In genomic region chrX:102651968-102652744, GRCh38 we compare ENCODE assay signal across 7 cellular contexts. TPM values are rescaled to one million over a fixed set of nuclear protein-coding genes. Genes with fewer than 3 reads are reported as not detected.
DNase-seq lines count a peak whose midpoint lies in the region; ATAC-seq and TF ChIP-seq lines count a peak whose summit lies in the region.

No MANE protein-coding gene starts in this region.

- H4K20me1 ChIP-seq in MM.1S (ENCODE audit: insufficient read depth, low read length): no peaks in the 10 kb centered on the region

- no peak overlapping the region for H3K27ac Mint-ChIP-seq in nephron progenitor cell

- H3K27me3 Mint-ChIP-seq in nephron progenitor cell (ENCODE audit: low read depth, poor library complexity): peaks cover 7% of the 10 kb centered on the region

- H3K79me2 ChIP-seq in MM.1S (ENCODE audit: low read length): no peaks in the 10 kb centered on the region

- peaks cover 49% of the 10 kb centered on the region for H3K9me3 Mint-ChIP-seq in nephron progenitor cell

- H3K9me3 ChIP-seq in MM.1S (replicated peaks; ENCODE audit: insufficient read depth, low read length): no peaks in the 10 kb centered on the region
- no peaks in the 10 kb centered on the region for H3K9me3 ChIP-seq in upper lobe of left lung

- H3K4me2 ChIP-seq in MM.1S (ENCODE audit: low read depth, low read length): peak overlapping the region; percentile 66; the same call in 1 of the 2 replicates

- H3K4me3 Mint-ChIP-seq in nephron progenitor cell: peak overlapping the region; percentile 84

- H3K36me3 ChIP-seq in MM.1S (replicated peaks; ENCODE audit: insufficient read depth, low read length) (no peaks in the 10 kb centered on the region), upper lobe of left lung (no peaks in the 10 kb centered on the region)

- peak overlapping the region; percentile 46; the same call in 1 of the 2 replicates for H3K4me3 ChIP-seq in MM.1S (ENCODE audit: low read length)
- H3K4me3 ChIP-seq in fibroblast of pulmonary artery (replicated peaks; ENCODE audit: low read depth, low read length): peak overlapping the region; percentile 53
- H3K4me3 ChIP-seq in upper lobe of left lung: peak overlapping the region; percentile 25 to 63 (median 50)

- H3K36me3 Mint-ChIP-seq in nephron progenitor cell (ENCODE audit: low read depth): peaks cover 30% of the 10 kb centered on the region

- no peaks in the 10 kb centered on the region for H3F3A ChIP-seq in MM.1S (ENCODE audit: insufficient read depth, low read length)

- ATAC-seq in GM19372 (IDR thresholded peaks at IDR 0.05; ENCODE audit: low read depth, unreplicated experiment) (peak; percentile 56), upper lobe of left lung (ENCODE audit: low FRiP score in 2 of 2) (peak; percentile 32 to 85), HG03025 (IDR thresholded peaks at IDR 0.05; ENCODE audit: low FRiP score, unreplicated experiment) (no peak)

- no peak overlapping the region for H3K27ac ChIP-seq in MM.1S (ENCODE audit: low read length)
- peak overlapping the region in 3 of 4 donors; percentile 57 to 61 (median 57) for H3K27ac ChIP-seq in upper lobe of left lung

- peak; percentile 15; the same call in 1 of the 2 replicates for TF ChIP-seq CTCF in MM.1S (IDR thresholded peaks at IDR 0.05; ENCODE audit: low read length)
- peak; percentile 52 for TF ChIP-seq CTCF in fibroblast of pulmonary artery (IDR thresholded peaks at IDR 0.05; ENCODE audit: low read length, missing control alignments)
- TF ChIP-seq CTCF in nephron progenitor cell (IDR thresholded peaks at IDR 0.05): peak; percentile 45
- TF ChIP-seq CTCF in upper lobe of left lung (IDR thresholded peaks at IDR 0.05): peak; percentile 18 to 48 (median 34)

- H3K27me3 ChIP-seq in MM.1S (replicated peaks; ENCODE audit: insufficient read depth, low read length) (no peaks in the 10 kb centered on the region), upper lobe of left lung (no peaks in the 10 kb centered on the region)

- no peak for TF ChIP-seq POLR2A in upper lobe of left lung (IDR thresholded peaks at IDR 0.05)

- no peak overlapping the region for H3K9ac ChIP-seq in MM.1S (ENCODE audit: low read length)

- DNase-seq in MM.1S (no peak), activated T-helper 1 cell treated with Interleukin-2 at 50 U/mL for 16 hours (ENCODE audit: low read depth) (peak; percentile 29), fibroblast of pulmonary artery (ENCODE audit: low read depth) (peak; percentile 56), nephron progenitor cell (peak; percentile 19), upper lobe of left lung (no peak)

- H3K4me1 Mint-ChIP-seq in nephron progenitor cell: peaks cover 12% of the 10 kb centered on the region

- no peaks in the 10 kb centered on the region for H3K4me1 ChIP-seq in MM.1S (ENCODE audit: low read length)
- peaks cover 0 to 2% (median 0%) of the 10 kb centered on the region in 4 donors for H3K4me1 ChIP-seq in upper lobe of left lung

- H2AFZ ChIP-seq in MM.1S (ENCODE audit: low read length): 0 out of 2 replicates have a peak overlapping the region, but pooled peaks have one; percentile 35

- WGBS in upper lobe of left lung, 2 donors: 30 to 40% methylated on average over 5 to 17 of the region's 28 CpGs

- H3K9me2 ChIP-seq in MM.1S (replicated peaks; ENCODE audit: insufficient read depth, low read length): no peaks in the 10 kb centered on the region

- TF ChIP-seq EP300 in upper lobe of left lung (IDR thresholded peaks at IDR 0.05): no peak

RNA-seq across cellular contexts. Expression of gene GPRASP1, which starts 0.9 kb away (rescaled TPM):
- 1 to 10 TPM; 2.7 to 8.4 (median 4.2) TPM for total RNA-seq in upper lobe of left lung

RNA-seq across cellular contexts. Expression of gene ARMCX5, which starts 52.8 kb away (rescaled TPM):
- 10 to 100 TPM in 5 of 6 donors, 1 to 10 TPM in 1; 5.1 to 16.8 (median 12.3) TPM for total RNA-seq in upper lobe of left lung

Comparison
In these comparisons a context has a peak if more than half of its experiments do, and no peak if none do; other contexts are left out.
1. DNase-seq: peak in activated T-helper 1 cell treated with Interleukin-2 at 50 U/mL for 16 hours (single experiment), fibroblast of pulmonary artery (single experiment) and nephron progenitor cell (single experiment); none in MM.1S (single experiment) and upper lobe of left lung (0 of 2).
2. Peak in every context shown above with its lines, with median percentiles within 50 percentile points of each other: H3K4me3 ChIP-seq and CTCF ChIP-seq.